13 cellular contexts compared by ENCODE assay signal in the genomic region with DNA sequence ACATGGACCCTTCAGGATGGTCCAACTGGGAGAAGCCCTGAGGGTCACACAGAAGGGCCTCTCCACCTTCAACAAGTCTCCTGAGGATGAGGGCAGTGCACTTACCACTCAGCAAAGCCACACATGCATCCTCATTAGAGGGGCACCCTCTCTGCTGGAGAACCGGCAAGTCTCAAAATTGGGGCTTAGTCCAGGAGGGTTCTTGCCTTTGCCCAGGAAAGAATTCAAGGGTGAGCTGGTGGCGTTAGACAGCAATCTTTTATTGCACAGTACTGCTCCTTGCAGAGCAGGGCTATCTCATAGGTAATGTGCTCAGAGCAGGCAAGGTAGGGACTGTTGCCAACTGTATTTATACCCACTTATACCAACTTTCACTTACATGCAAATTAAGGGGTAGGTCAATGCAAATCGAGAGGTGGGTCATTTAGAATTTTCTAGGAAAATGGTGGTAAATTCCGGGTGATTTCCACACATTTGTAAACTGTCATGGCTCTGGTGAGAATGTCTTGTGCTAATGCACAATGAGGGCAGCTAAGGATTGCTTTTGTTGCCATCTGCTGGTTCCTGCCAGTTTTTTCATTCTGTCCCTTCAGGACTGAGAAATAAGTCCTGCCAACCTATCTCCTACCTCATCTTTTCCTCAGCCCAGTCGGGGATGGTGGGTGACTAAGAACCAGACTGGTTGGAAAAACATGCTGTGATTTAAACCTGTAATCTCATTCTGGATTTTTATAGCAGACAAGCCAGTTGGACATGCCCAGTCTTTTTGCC. TPM values are rescaled to one million over a fixed set of nuclear protein-coding genes. Genes with fewer than 3 reads are reported as not detected.
A peak's percentile ranks its signal among the peaks of the same experiment; 100 is the strongest.
DNase-seq lines count a peak whose midpoint lies in the region; ATAC-seq, FAIRE-seq and TF ChIP-seq lines count a peak whose summit lies in the region.
"Had no signal": no experiment of that assay in that cellular context is flagged by ENCODE, and none has a peak within 500 bp of the region (broad histone marks: within the 10 kb centered on the region; RNA-seq: fewer than 3 reads in every experiment).

No MANE protein-coding gene starts in this region.

- CTCF ChIA-PET in A549 (lab: Yijun Ruan, JAX) (interaction anchor here (0.8 to 9.1 kb wide), 16 partner anchors 8 to 367 kb away, joined by 3 to 75 read pairs (median 5); a partner anchor contains a TSS), RWPE1 (lab: Yijun Ruan, JAX) (interaction anchor here (0.6 to 1.3 kb wide), 4 partner anchors 15 to 300 kb away, joined by 3 to 5 read pairs (median 4); no protein-coding TSS in a partner anchor)

- H2AFZ ChIP-seq in fibroblast of lung (ENCODE audit: low read length): no peak overlapping the region

- H3K4me3 ChIP-seq in A549 (no peak overlapping the region), fibroblast of lung (replicated peaks in 1 of 4; ENCODE audit: control extremely low read depth in 1 of 4, insufficient read depth in 1 of 4, low read depth in 3 of 4, low read length in 4 of 4) (no peak overlapping the region)

- peak; percentile 30; the same call in 2 of the 3 replicates for TF ChIP-seq CTCF in A549 (IDR thresholded peaks at IDR 0.05)
- no peak for TF ChIP-seq CTCF in RWPE1 (conservative IDR thresholded peaks at IDR 0.05; ENCODE audit: low read depth)
- TF ChIP-seq CTCF in fibroblast of lung (conservative IDR thresholded peaks at IDR 0.05 in 1 of 2, IDR thresholded peaks at IDR 0.05 in 1 of 2; ENCODE audit: low read depth in 1 of 2, low read length in 2 of 2): peak in 1 of 2 donors; percentile 22

- no peak for FAIRE-seq in A549 (lab: Jason Lieb, UNC)

- TF ChIP-seq RAD21 in A549 (conservative IDR thresholded peaks at IDR 0.05 in 1 of 2, IDR thresholded peaks at IDR 0.05 in 1 of 2): peak; percentile 29 to 31; a peak in 3 of 5 replicates

- TF ChIP-seq POLR2A in A549 (IDR thresholded peaks at IDR 0.05; ENCODE audit: low read length): no peak

- peak in 1 of 2 experiments; percentile 59 for DNase-seq in A549 (ENCODE audit: low read depth in 1 of 2, low spot score in 1 of 2)
- peak; percentile 45 for DNase-seq in HCEC 1CT
- peak; percentile 13 for DNase-seq in RWPE1 (ENCODE audit: low spot score)
- peak; percentile 39 to 64 for DNase-seq in fibroblast of lung (ENCODE audit: low read depth in 2 of 2)
- no peak for DNase-seq in NAMALWA (ENCODE audit: low spot score)
- DNase-seq in GM19240 (ENCODE audit: insufficient read length, low spot score): no peak
- DNase-seq: effector CD8-positive, alpha-beta T cell; MM.1S; trophoblast cell had no signal

- peak in 1 of 2 experiments; percentile 42; a peak in 2 of 6 replicates for ATAC-seq in A549
- no peak for ATAC-seq in HG03139 (IDR thresholded peaks at IDR 0.05; ENCODE audit: unreplicated experiment)
- ATAC-seq in HG02759 (IDR thresholded peaks at IDR 0.05; ENCODE audit: unreplicated experiment): no peak
- ATAC-seq: activated naive CD4-positive, alpha-beta T cell treated with anti-CD3 and anti-CD28 coated beads, Interleukin-2, amount 50 U/mL, for 72 hours had no signal

- no peaks in the 10 kb centered on the region for H3K79me2 ChIP-seq in fibroblast of lung (ENCODE audit: control insufficient read depth, insufficient read depth, low read length)

- POLR2A ChIA-PET in A549 (lab: Yijun Ruan, JAX): interaction anchor here (1.0 kb wide), 1 partner anchor 58 kb away, joined by 3 read pairs; a partner anchor contains a TSS
- POLR2A ChIA-PET in RWPE1 (lab: Yijun Ruan, JAX; ENCODE audit: low non-redundant PET): no interaction called here

- TF ChIP-seq EP300 in A549 (IDR thresholded peaks at IDR 0.05): no peak

- peaks cover 49% of the 10 kb centered on the region for H3K4me1 ChIP-seq in A549
- H3K4me1 ChIP-seq in fibroblast of lung (ENCODE audit: control insufficient read depth, extremely low read depth, insufficient read depth, low read length): peaks cover 20% of the 10 kb centered on the region

- no peaks in the 10 kb centered on the region for H3K27me3 ChIP-seq in fibroblast of lung (ENCODE audit: control insufficient read depth, insufficient read depth, low read length)

- H3K36me3 ChIP-seq in fibroblast of lung (ENCODE audit: control insufficient read depth, insufficient read depth, low read length): no peaks in the 10 kb centered on the region

- H4K20me1 ChIP-seq in fibroblast of lung (ENCODE audit: control insufficient read depth, extremely low read depth, insufficient read depth, low read length): no peaks in the 10 kb centered on the region

- 44% methylated on average over 5 of the region's 5 CpGs for WGBS in A549 (ENCODE audit: missing lambda C conversion rate)

- H3K9ac ChIP-seq in fibroblast of lung (ENCODE audit: insufficient read depth, low read length): no peak overlapping the region

- peak overlapping the region; percentile 90 to 94; a peak in 5 of 6 replicates for H3K27ac ChIP-seq in A549
- H3K27ac ChIP-seq in RWPE1: no peak overlapping the region
- H3K27ac ChIP-seq in fibroblast of lung (ENCODE audit: insufficient read depth, low read length): no peak overlapping the region

- H3K4me2 ChIP-seq in A549: no peak overlapping the region
- H3K4me2 ChIP-seq in fibroblast of lung (ENCODE audit: extremely low read depth, insufficient read depth, low read length): no peak overlapping the region

- H3K9me3 ChIP-seq in A549 (no peaks in the 10 kb centered on the region), fibroblast of lung (ENCODE audit: control insufficient read depth, insufficient read depth, low read depth, low read length) (no peaks in the 10 kb centered on the region)

TF ChIP-seq in A549, 52 proteins besides CTCF, POLR2A, EP300 and RAD21:
- TF ChIP-seq HEYL (CRISPR knock-in tag; IDR thresholded peaks at IDR 0.05) (no peak), HOXA7 (CRISPR knock-in tag; IDR thresholded peaks at IDR 0.05) (no peak), HDAC2 (IDR thresholded peaks at IDR 0.05) (no peak), ZNF302 (CRISPR knock-in tag; IDR thresholded peaks at IDR 0.05) (no peak), HOXB13 (CRISPR knock-in tag; IDR thresholded peaks at IDR 0.05; ENCODE audit: low read depth) (no peak), TP53 (CRISPR knock-in tag; IDR thresholded peaks at IDR 0.05) (no peak), ZFP36 (IDR thresholded peaks at IDR 0.05; ENCODE audit: borderline replicate concordance, partially characterized antibody) (no peak), FOSB (CRISPR knock-in tag; IDR thresholded peaks at IDR 0.05) (no peak), EHMT2 (IDR thresholded peaks at IDR 0.05; ENCODE audit: low read depth) (no peak), CBX2 (IDR thresholded peaks at IDR 0.05; ENCODE audit: borderline replicate concordance, low read depth) (no peak), NR3C1 (IDR thresholded peaks at IDR 0.05) (no peak), MAFK (IDR thresholded peaks at IDR 0.05; ENCODE audit: partially characterized antibody) (no peak), RNF2 (IDR thresholded peaks at IDR 0.05; ENCODE audit: borderline replicate concordance, low read depth) (no peak), CHD4 (IDR thresholded peaks at IDR 0.05; ENCODE audit: borderline replicate concordance) (no peak), POLR2AphosphoS2 (conservative IDR thresholded peaks at IDR 0.05; ENCODE audit: low read length) (no peak), NPAS2 (CRISPR knock-in tag; IDR thresholded peaks at IDR 0.05; ENCODE audit: borderline replicate concordance) (no peak), NFE2L2 (conservative IDR thresholded peaks at IDR 0.05; ENCODE audit: low read length) (no peak)
- TF ChIP-seq, protein P1, sequence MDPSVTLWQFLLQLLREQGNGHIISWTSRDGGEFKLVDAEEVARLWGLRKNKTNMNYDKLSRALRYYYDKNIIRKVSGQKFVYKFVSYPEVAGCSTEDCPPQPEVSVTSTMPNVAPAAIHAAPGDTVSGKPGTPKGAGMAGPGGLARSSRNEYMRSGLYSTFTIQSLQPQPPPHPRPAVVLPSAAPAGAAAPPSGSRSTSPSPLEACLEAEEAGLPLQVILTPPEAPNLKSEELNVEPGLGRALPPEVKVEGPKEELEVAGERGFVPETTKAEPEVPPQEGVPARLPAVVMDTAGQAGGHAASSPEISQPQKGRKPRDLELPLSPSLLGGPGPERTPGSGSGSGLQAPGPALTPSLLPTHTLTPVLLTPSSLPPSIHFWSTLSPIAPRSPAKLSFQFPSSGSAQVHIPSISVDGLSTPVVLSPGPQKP (IDR thresholded peaks at IDR 0.05; ENCODE audit: low read depth, low read length): no peak

RNA-seq across cellular contexts. Expression of a gene that starts 27.8 kb away (rescaled TPM):
- 0.14 and 0.29 TPM in 2 replicates for polyA plus RNA-seq in A549 (2011; rRNA removed)
- 0.29 TPM in 2 replicates for polyA plus RNA-seq in A549 (2012; cell fraction: cytosol; rRNA removed)
- 0.18 and 0.20 TPM in 2 replicates for polyA plus RNA-seq in A549 (2012; cell fraction: nucleus; rRNA removed)
- 0.35 to 0.45 TPM (median 0.42 TPM) in 3 replicates for polyA plus RNA-seq in A549 (2017; fragmentation: RNase III; extraction: RNeasy Plus Mini Kit Qiagen cat#74134 plus additional on column Dnase treatment)
- not detected in 2 replicates for polyA minus RNA-seq in A549 (2011; rRNA and poly(A)+ RNA removed)
- 0.26 and 0.33 TPM in 2 replicates for total RNA-seq in fibroblast of lung
- polyA plus RNA-seq in fibroblast of lung: 0.53 and 1.3 TPM in 2 replicates
- 0.92 and 3.0 TPM in 2 replicates for polyA plus RNA-seq in fibroblast of lung (2012)
- not detected in 2 replicates for polyA minus RNA-seq in fibroblast of lung (ENCODE audit: low replicate concordance)
- total RNA-seq: activated naive CD4-positive, alpha-beta T cell treated with anti-CD3 and anti-CD28 coated beads, Interleukin-2, amount 50 U/mL, for 72 hours had no signal

RNA-seq across cellular contexts. Expression of a gene that starts 56.1 kb away (rescaled TPM):
- polyA plus RNA-seq in A549 (2011; rRNA removed) (0.07 and 0.08 TPM in 2 replicates), A549 (2017; fragmentation: RNase III; extraction: RNeasy Plus Mini Kit Qiagen cat#74134 plus additional on column Dnase treatment) (0.05 TPM in 1 of 3 replicates, not detected in the others), fibroblast of lung (not detected in 2 replicates)
- polyA plus RNA-seq in A549 (2012; cell fraction: cytosol; rRNA removed): 0.04 and 0.06 TPM in 2 replicates
- 0.19 and 0.32 TPM in 2 replicates for polyA plus RNA-seq in A549 (2012; cell fraction: nucleus; rRNA removed)
- polyA minus RNA-seq in A549 (2011; rRNA and poly(A)+ RNA removed): not detected in 2 replicates
- not detected in 2 replicates for total RNA-seq in fibroblast of lung
- not detected in 2 replicates for polyA plus RNA-seq in fibroblast of lung (2012)
- not detected in 2 replicates for polyA minus RNA-seq in fibroblast of lung (ENCODE audit: low replicate concordance)
- total RNA-seq: activated naive CD4-positive, alpha-beta T cell treated with anti-CD3 and anti-CD28 coated beads, Interleukin-2, amount 50 U/mL, for 72 hours had no signal
- polyA plus RNA-seq: CD14-positive monocyte had no signal

RNA-seq across cellular contexts. Expression of a gene that starts 58.2 kb away (rescaled TPM):
- polyA plus RNA-seq in A549 (2011; rRNA removed): 108 and 110 TPM in 2 replicates
- polyA plus RNA-seq in A549 (2012; cell fraction: cytosol; rRNA removed): 103 and 142 TPM in 2 replicates
- 163 and 226 TPM in 2 replicates for polyA plus RNA-seq in A549 (2012; cell fraction: nucleus; rRNA removed)
- polyA plus RNA-seq in A549 (2017; fragmentation: RNase III; extraction: RNeasy Plus Mini Kit Qiagen cat#74134 plus additional on column Dnase treatment): 86.2 to 98.1 TPM (median 90.3 TPM) in 3 replicates
- polyA minus RNA-seq in A549 (2011; rRNA and poly(A)+ RNA removed): 145 and 164 TPM in 2 replicates
- 98.1 and 229 TPM in 2 replicates for total RNA-seq in fibroblast of lung
- polyA plus RNA-seq in fibroblast of lung: 167 and 230 TPM in 2 replicates
- polyA plus RNA-seq in fibroblast of lung (2012): 120 and 175 TPM in 2 replicates
- 229 and 330 TPM in 2 replicates for polyA minus RNA-seq in fibroblast of lung (ENCODE audit: low replicate concordance)

Comparison
In these comparisons a context has a peak if more than half of its experiments do, and no peak if none do; other contexts are left out.
1. DNase-seq: peak in HCEC 1CT (single experiment), RWPE1 (single experiment) and fibroblast of lung (2 of 2); none in NAMALWA (single experiment) and GM19240 (single experiment).
2. H3K27ac ChIP-seq: peak in A549 (2 of 2); none in RWPE1 (single experiment) and fibroblast of lung (single experiment).